30 cellular contexts compared by ENCODE assay signal in genomic region chr10:99456207-99456606, GRCh38.
"Had no signal": no experiment of that assay in that cellular context is flagged by ENCODE, and none has a peak within 500 bp of the region (broad histone marks: within the 10 kb centered on the region; RNA-seq: fewer than 3 reads in every experiment).

No MANE protein-coding gene starts in this region.

- H3K4me3 ChIP-seq: adrenal gland, K562, Peyer's patch had no signal

- H3K9me3 ChIP-seq: adrenal gland, Peyer's patch had no signal

- ATAC-seq: activated CD8-positive, alpha-beta T cell treated with anti-CD3 and anti-CD28 coated beads for 36 hours; activated naive CD4-positive, alpha-beta T cell treated with anti-CD3 and anti-CD28 coated beads, Interleukin-2, amount 50 U/mL, for 72 hours; activated T-cell treated with anti-CD3 and anti-CD28 coated beads, Interleukin-2, amount 50 U/mL, for 4 hours; K562; PC-3; Right ventricle myocardium inferior had no signal

- H3K36me3 ChIP-seq: adrenal gland, Peyer's patch had no signal

- H3K4me1 ChIP-seq: adrenal gland, Peyer's patch had no signal

- H3K27me3 ChIP-seq: Peyer's patch had no signal

- DNase-seq: activated B cell treated with CpG ODN at 0.5 μM for 24 hours; activated CD4-positive, alpha-beta T cell treated with anti-CD3 and anti-CD28 coated beads for 1 hour; activated CD4-positive, alpha-beta T cell treated with anti-CD3 and anti-CD28 coated beads for 48 hours; activated CD8-positive, alpha-beta T cell treated with anti-CD3 and anti-CD28 coated beads for 36 hours; activated gamma-delta T cell treated with Interleukin-2 at 50 U/mL for 16 hours; activated naive CD4-positive, alpha-beta T cell treated with anti-CD3 and anti-CD28 coated beads for 36 hours; activated T-cell treated with anti-CD3 and anti-CD28 coated beads, Interleukin-2, amount 50 U/mL, for 4 hours; adrenal gland; central memory CD4-positive, alpha-beta T cell; IMR-90; NCI-H1105; NCI-H1417 treated with DMSO at 0.1 percent for 48 hours; NCI-H1930; NCI-H2081 treated with DMSO at 0.1 percent for 48 hours; NCI-H226; NCI-H446 treated with DMSO at 0.1 percent for 48 hours; NCI-H524; NK-92 treated with Interleukin-12 subunit alpha and Interleukin-12 subunit beta, amount 100 ng/mL, for 24 hours; PC-3; Peyer's patch; RPMI8226; SIG-M5; SW 1271; T-helper 1 cell; T-helper 2 cell; T-helper 9 cell had no signal

- H3K27ac ChIP-seq: adrenal gland, Peyer's patch, VCaP had no signal
